Comparison of ENCODE assay signal across 33 cellular contexts in the genomic region with DNA sequence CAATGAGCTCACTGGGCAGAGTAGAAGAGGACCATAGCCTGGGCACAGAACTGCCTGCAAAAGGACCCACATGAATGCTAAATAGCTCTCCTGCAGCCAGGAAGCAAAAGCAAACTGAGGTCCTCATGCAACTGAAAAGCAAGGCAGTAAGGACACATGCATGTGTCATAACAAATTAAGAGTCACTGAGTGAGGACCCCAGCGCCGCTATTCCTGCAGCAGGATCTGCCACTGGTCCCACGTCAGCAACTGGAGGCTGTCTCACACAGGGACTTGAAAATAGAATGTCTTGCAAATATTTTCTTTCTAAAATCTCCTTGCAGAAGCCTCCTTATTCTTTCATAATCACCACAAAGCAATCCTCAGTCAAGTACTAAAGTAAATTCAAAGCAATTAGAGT.
"Had no signal": no experiment of that assay in that cellular context is flagged by ENCODE, and none has a peak within 500 bp of the region (broad histone marks: within the 10 kb centered on the region; RNA-seq: fewer than 3 reads in every experiment).

No MANE protein-coding gene starts in this region.

- H3K4me3 Mint-ChIP-seq: activated B cell treated with CpG ODN at 0.5 μM for 24 hours; activated CD8-positive, alpha-beta T cell treated with anti-CD3 and anti-CD28 coated beads for 36 hours; activated naive CD8-positive, alpha-beta T cell; activated T-cell treated with anti-CD3 and anti-CD28 coated beads, Interleukin-2, amount 50 U/mL, for 4 hours; activated T-helper 17 cell treated with anti-CD3 and anti-CD28 coated beads, Interleukin-2, amount 50 U/mL, for 72 hours; dendritic cell treated with granulocyte-macrophage colony-stimulating factor and Interleukin-4, amounts not matched to agents 40 ng/mL and 50 ng/mL, for 4 days; T-helper 17 cell; T-helper 2 cell treated with Interferon-gamma antibody and Interleukin-4, amounts not matched to agents 5 μg/mL and 100 μg/mL, for 36 hours had no signal

- H3K27ac ChIP-seq: ascending aorta, breast epithelium, cardiac muscle cell, coronary artery, dorsolateral prefrontal cortex, esophagus muscularis mucosa, gastroesophageal sphincter, heart right ventricle, WERI-Rb-1 had no signal

- ATAC-seq: activated CD4-positive, CD25-positive, alpha-beta regulatory T cell treated with anti-CD3 and anti-CD28 coated beads, Interleukin-2, amount 50 U/mL, for 24 hours; activated CD8-positive, alpha-beta T cell treated with anti-CD3 and anti-CD28 coated beads for 36 hours; activated T-cell treated with anti-CD3 and anti-CD28 coated beads, Interleukin-2, amount 50 U/mL, for 4 hours; activated T-helper 17 cell treated with anti-CD3 and anti-CD28 coated beads, Interleukin-2, amount 50 U/mL, for 72 hours; gastroesophageal sphincter; heart right ventricle; T-helper 17 cell had no signal

- H3K4me3 ChIP-seq: ascending aorta, breast epithelium, cardiac muscle cell, coronary artery, esophagus muscularis mucosa, gastroesophageal sphincter, heart right ventricle had no signal

- H3K9me3 ChIP-seq: ascending aorta, esophagus muscularis mucosa, gastroesophageal sphincter had no signal

- H3K36me3 ChIP-seq: ascending aorta, breast epithelium, cardiac muscle cell, esophagus muscularis mucosa, gastroesophageal sphincter, heart right ventricle, WERI-Rb-1 had no signal

- H3K27me3 ChIP-seq: ascending aorta, breast epithelium, cardiac muscle cell, dorsolateral prefrontal cortex, esophagus muscularis mucosa, gastroesophageal sphincter had no signal

- DNase-seq: activated B cell treated with CpG ODN at 0.5 μM for 24 hours; activated CD4-positive, alpha-beta T cell treated with anti-CD3 and anti-CD28 coated beads for 48 hours; activated CD4-positive, alpha-beta T cell treated with anti-CD3 and anti-CD28 coated beads, Interleukin-2, amount 50 U/mL, for 1 hour; activated CD4-positive, alpha-beta T cell treated with anti-CD3 and anti-CD28 coated beads, Interleukin-2, amount 50 U/mL, for 48 hours; activated CD8-positive, alpha-beta memory T cell treated with anti-CD3 and anti-CD28 coated beads for 24 hours; activated CD8-positive, alpha-beta T cell treated with anti-CD3 and anti-CD28 coated beads for 36 hours; activated effector memory CD4-positive, alpha-beta T cell treated with Interleukin-2 at 50 U/mL for 16 hours; activated gamma-delta T cell treated with Interleukin-2 at 50 U/mL for 16 hours; activated naive CD4-positive, alpha-beta T cell treated with anti-CD3 and anti-CD28 coated beads, Interleukin-2, amount 50 U/mL, for 16 hours; activated naive CD4-positive, alpha-beta T cell treated with Interleukin-2 at 50 U/mL for 16 hours; activated T-cell treated with anti-CD3 and anti-CD28 coated beads, Interleukin-2, amount 50 U/mL, for 4 hours; central memory CD4-positive, alpha-beta T cell; effector memory CD4-positive, alpha-beta T cell; erythroblast; foreskin melanocyte; heart right ventricle; T-helper 1 cell; T-helper 17 cell; T1000; WERI-Rb-1 had no signal

- H3K4me1 Mint-ChIP-seq: activated T-helper 17 cell treated with anti-CD3 and anti-CD28 coated beads, Interleukin-2, amount 50 U/mL, for 72 hours had no signal

- H3K4me1 ChIP-seq: ascending aorta, breast epithelium, esophagus muscularis mucosa, gastroesophageal sphincter, heart right ventricle had no signal

- H3K9me3 Mint-ChIP-seq: activated B cell treated with CpG ODN at 0.5 μM for 24 hours; activated T-cell treated with anti-CD3 and anti-CD28 coated beads, Interleukin-2, amount 50 U/mL, for 4 hours; activated T-helper 17 cell treated with anti-CD3 and anti-CD28 coated beads, Interleukin-2, amount 50 U/mL, for 72 hours; dendritic cell treated with granulocyte-macrophage colony-stimulating factor and Interleukin-4, amounts not matched to agents 40 ng/mL and 50 ng/mL, for 4 days; T-helper 2 cell treated with Interferon-gamma antibody and Interleukin-4, amounts not matched to agents 5 μg/mL and 100 μg/mL, for 36 hours had no signal

- H3K36me3 Mint-ChIP-seq: activated naive CD8-positive, alpha-beta T cell; brain had no signal

- H3K27me3 Mint-ChIP-seq: T-helper 17 cell had no signal

- H3K27ac Mint-ChIP-seq: activated B cell treated with CpG ODN at 0.5 μM for 24 hours; activated CD8-positive, alpha-beta T cell treated with anti-CD3 and anti-CD28 coated beads for 36 hours; activated naive CD8-positive, alpha-beta T cell; activated T-helper 17 cell treated with anti-CD3 and anti-CD28 coated beads, Interleukin-2, amount 50 U/mL, for 72 hours; dendritic cell treated with granulocyte-macrophage colony-stimulating factor and Interleukin-4, amounts not matched to agents 40 ng/mL and 50 ng/mL, for 4 days; T-helper 17 cell; T-helper 2 cell treated with Interferon-gamma antibody and Interleukin-4, amounts not matched to agents 5 μg/mL and 100 μg/mL, for 36 hours had no signal
